Comparison of ENCODE assay signal across 27 cellular contexts in the genomic region with DNA sequence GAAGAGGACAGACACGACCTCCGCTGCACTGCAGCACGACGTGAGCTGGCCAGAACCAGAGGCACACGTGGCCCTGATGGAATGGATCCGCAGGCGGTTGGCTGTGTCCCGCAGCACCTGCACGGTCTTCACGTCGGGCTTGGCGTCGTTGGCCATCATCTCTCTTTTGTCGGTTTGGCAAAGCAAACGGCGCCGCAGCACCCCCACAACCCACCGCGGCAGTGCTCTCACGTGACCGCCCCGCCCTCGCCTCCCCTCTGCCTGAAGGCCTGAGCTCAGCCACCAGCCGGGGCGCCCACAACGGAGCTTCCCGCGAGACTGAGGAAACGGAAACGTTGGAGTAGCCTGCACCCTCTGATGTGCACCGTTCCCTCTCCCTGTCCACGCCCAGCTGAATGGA. TPM values are rescaled to one million over a fixed set of nuclear protein-coding genes. Genes with fewer than 3 reads are reported as not detected.
"Had no signal": no experiment of that assay in that cellular context is flagged by ENCODE, and none has a peak within 500 bp of the region (broad histone marks: within the 10 kb centered on the region; RNA-seq: fewer than 3 reads in every experiment).

A gene with protein sequence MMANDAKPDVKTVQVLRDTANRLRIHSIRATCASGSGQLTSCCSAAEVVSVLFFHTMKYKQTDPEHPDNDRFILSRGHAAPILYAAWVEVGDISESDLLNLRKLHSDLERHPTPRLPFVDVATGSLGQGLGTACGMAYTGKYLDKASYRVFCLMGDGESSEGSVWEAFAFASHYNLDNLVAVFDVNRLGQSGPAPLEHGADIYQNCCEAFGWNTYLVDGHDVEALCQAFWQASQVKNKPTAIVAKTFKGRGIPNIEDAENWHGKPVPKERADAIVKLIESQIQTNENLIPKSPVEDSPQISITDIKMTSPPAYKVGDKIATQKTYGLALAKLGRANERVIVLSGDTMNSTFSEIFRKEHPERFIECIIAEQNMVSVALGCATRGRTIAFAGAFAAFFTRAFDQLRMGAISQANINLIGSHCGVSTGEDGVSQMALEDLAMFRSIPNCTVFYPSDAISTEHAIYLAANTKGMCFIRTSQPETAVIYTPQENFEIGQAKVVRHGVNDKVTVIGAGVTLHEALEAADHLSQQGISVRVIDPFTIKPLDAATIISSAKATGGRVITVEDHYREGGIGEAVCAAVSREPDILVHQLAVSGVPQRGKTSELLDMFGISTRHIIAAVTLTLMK (minus strand): TSS at position 179 of the 400 bp plus-strand sequence. CDS start 20 bp downstream, at position 159.

- H3K27ac Mint-ChIP-seq: activated CD8-positive, alpha-beta memory T cell treated with anti-CD3 and anti-CD28 coated beads, Interleukin-2, amount 10 ng/mL, durations not matched to agents 7 days and 5 days; activated naive CD4-positive, alpha-beta T cell treated with anti-CD3 and anti-CD28 coated beads, Interleukin-2, amount 50 U/mL, for 24 hours; activated T-cell treated with anti-CD3 and anti-CD28 coated beads, Interleukin-2, amount 50 U/mL, for 24 hours; activated T-helper 1 cell treated with anti-CD3 and anti-CD28 coated beads, Interleukin-12 subunit alpha, Interleukin-12 subunit beta, Interleukin-2, Interleukin-4 antibody, amounts not matched to agents 30 ng/mL and 10 ng/mL and 1 ng/mL, durations not matched to agents 14 hours and 24 hours and 36 hours; T-helper 1 cell treated with Interleukin-12 subunit alpha and Interleukin-12 subunit beta and Interleukin-4 antibody, amounts not matched to agents 30 μg/mL and 1 μg/mL, for 36 hours had no signal

- H3K36me3 ChIP-seq: breast epithelium, MG63 had no signal

- H3K4me1 ChIP-seq: breast epithelium had no signal

- ATAC-seq: activated CD8-positive, alpha-beta memory T cell treated with anti-CD3 and anti-CD28 coated beads, Interleukin-2, amount 10 ng/mL, durations not matched to agents 7 days and 5 days; Panc1; Right ventricle myocardium inferior had no signal

- H3K27ac ChIP-seq: breast epithelium, SK-N-MC had no signal

- H3K27me3 ChIP-seq: breast epithelium had no signal

- DNase-seq: activated CD4-positive, alpha-beta T cell treated with anti-CD3 and anti-CD28 coated beads for 48 hours; activated CD4-positive, alpha-beta T cell treated with anti-CD3 and anti-CD28 coated beads, Interleukin-2, amount 50 U/mL, for 4 hours; activated CD4-positive, CD25-positive, alpha-beta regulatory T cell treated with anti-CD3 and anti-CD28 coated beads, Interleukin-2, amount 50 U/mL, for 72 hours; activated CD8-positive, alpha-beta memory T cell treated with anti-CD3 and anti-CD28 coated beads, Interleukin-2, amount 10 ng/mL, durations not matched to agents 7 days and 5 days; activated effector memory CD4-positive, alpha-beta T cell treated with Interleukin-2 at 50 U/mL for 16 hours; activated naive CD4-positive, alpha-beta T cell; activated T-cell treated with anti-CD3 and anti-CD28 coated beads, Interleukin-2, amount 50 U/mL, for 24 hours; MG63; NCI-H1105; NCI-H1436; NCI-H187 treated with DMSO at 0.1 percent for 48 hours; NCI-H2081 treated with DMSO at 0.1 percent for 48 hours; NCI-H2171; NCI-H345; NCI-H510A treated with DMSO at 0.1 percent for 48 hours; NCI-H774; OCI-M1; RPMI8226 had no signal

- H3K9me3 ChIP-seq: breast epithelium, MG63 had no signal

- H3K4me3 ChIP-seq: breast epithelium, MG63, SK-N-MC had no signal

- H3K9me3 Mint-ChIP-seq: activated naive CD4-positive, alpha-beta T cell treated with anti-CD3 and anti-CD28 coated beads, Interleukin-2, amount 50 U/mL, for 24 hours; activated T-cell treated with anti-CD3 and anti-CD28 coated beads, Interleukin-2, amount 50 U/mL, for 24 hours; activated T-helper 1 cell treated with anti-CD3 and anti-CD28 coated beads, Interleukin-12 subunit alpha, Interleukin-12 subunit beta, Interleukin-2, Interleukin-4 antibody, amounts not matched to agents 30 ng/mL and 10 ng/mL and 1 ng/mL, durations not matched to agents 14 hours and 24 hours and 36 hours; T-helper 1 cell treated with Interleukin-12 subunit alpha and Interleukin-12 subunit beta and Interleukin-4 antibody, amounts not matched to agents 30 μg/mL and 1 μg/mL, for 36 hours had no signal

- H3K4me1 Mint-ChIP-seq: activated CD8-positive, alpha-beta memory T cell treated with anti-CD3 and anti-CD28 coated beads, Interleukin-2, amount 10 ng/mL, durations not matched to agents 7 days and 5 days; activated naive CD4-positive, alpha-beta T cell treated with anti-CD3 and anti-CD28 coated beads, Interleukin-2, amount 50 U/mL, for 24 hours had no signal

- H3K36me3 Mint-ChIP-seq: activated CD8-positive, alpha-beta memory T cell treated with anti-CD3 and anti-CD28 coated beads, Interleukin-2, amount 10 ng/mL, durations not matched to agents 7 days and 5 days; activated naive CD4-positive, alpha-beta T cell treated with anti-CD3 and anti-CD28 coated beads, Interleukin-2, amount 50 U/mL, for 24 hours had no signal

- H3K4me3 Mint-ChIP-seq: activated CD8-positive, alpha-beta memory T cell treated with anti-CD3 and anti-CD28 coated beads, Interleukin-2, amount 10 ng/mL, durations not matched to agents 7 days and 5 days; activated naive CD4-positive, alpha-beta T cell treated with anti-CD3 and anti-CD28 coated beads, Interleukin-2, amount 50 U/mL, for 24 hours; activated T-cell treated with anti-CD3 and anti-CD28 coated beads, Interleukin-2, amount 50 U/mL, for 24 hours; activated T-helper 1 cell treated with anti-CD3 and anti-CD28 coated beads, Interleukin-12 subunit alpha, Interleukin-12 subunit beta, Interleukin-2, Interleukin-4 antibody, amounts not matched to agents 30 ng/mL and 10 ng/mL and 1 ng/mL, durations not matched to agents 14 hours and 24 hours and 36 hours; T-helper 1 cell treated with Interleukin-12 subunit alpha and Interleukin-12 subunit beta and Interleukin-4 antibody, amounts not matched to agents 30 μg/mL and 1 μg/mL, for 36 hours had no signal

RNA-seq across cellular contexts. Expression of the gene that starts here (rescaled TPM):
- total RNA-seq: activated CD8-positive, alpha-beta memory T cell treated with anti-CD3 and anti-CD28 coated beads, Interleukin-2, amount 10 ng/mL, durations not matched to agents 7 days and 5 days; activated T-helper 1 cell treated with anti-CD3 and anti-CD28 coated beads, Interleukin-12 subunit alpha, Interleukin-12 subunit beta, Interleukin-2, Interleukin-4 antibody, amounts not matched to agents 30 ng/mL and 10 ng/mL and 1 ng/mL, durations not matched to agents 14 hours and 24 hours and 36 hours; aorta; chondrocyte; Right ventricle myocardium inferior had no signal
- polyA plus RNA-seq: aorta had no signal
